In the genomic region with DNA sequence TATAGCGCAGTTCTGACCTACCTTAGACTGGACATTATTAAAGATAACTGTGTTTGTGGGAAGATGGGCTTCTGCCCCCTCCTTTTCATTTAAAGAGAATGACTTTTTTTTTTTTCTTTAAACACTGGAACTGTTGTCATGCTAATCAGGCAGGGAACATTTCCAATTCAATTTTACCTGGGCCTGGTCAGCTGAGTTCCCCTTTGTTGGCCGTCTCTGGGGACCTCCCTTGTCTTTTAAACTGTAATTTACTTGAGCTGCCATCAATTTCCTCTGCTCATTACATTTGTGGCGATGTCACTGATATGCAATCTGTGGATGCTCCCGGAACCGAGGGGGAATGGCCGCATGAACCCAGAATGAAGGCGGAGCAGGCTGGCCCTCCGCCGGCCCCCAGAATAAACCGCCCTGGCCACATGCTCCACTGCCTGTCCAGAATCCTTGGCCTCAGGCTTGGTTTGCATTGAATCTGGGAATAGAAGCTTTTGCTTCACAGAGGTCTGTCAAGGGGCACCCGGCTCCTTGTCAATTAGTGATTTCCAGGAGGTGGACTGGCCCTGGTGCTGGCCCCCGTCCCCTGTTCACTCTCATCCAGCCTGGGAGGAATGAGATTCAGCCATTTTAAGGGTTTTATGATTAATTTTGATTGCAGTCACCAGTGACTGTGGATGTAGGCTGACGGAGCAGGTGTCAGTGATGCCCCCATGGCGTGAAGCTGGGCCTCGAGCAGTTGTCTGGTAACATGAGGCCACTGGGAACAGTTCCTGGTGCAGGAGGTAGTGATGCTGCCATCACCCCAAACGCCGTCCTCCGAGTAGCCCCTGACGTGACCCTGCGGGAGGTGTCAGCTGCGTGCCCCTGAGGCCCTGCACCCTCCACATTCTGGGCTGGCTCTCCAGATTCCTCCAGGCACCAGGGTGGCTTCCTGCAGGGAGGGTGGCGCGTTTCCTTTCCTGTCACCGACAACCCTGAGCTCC, we compare ENCODE assay signal across 26 cellular contexts.
DNase-seq lines count a peak whose midpoint lies in the region; ATAC-seq, FAIRE-seq and TF ChIP-seq lines count a peak whose summit lies in the region.
"Had no signal": no experiment of that assay in that cellular context is flagged by ENCODE, and none has a peak within 500 bp of the region (broad histone marks: within the 10 kb centered on the region; RNA-seq: fewer than 3 reads in every experiment).

No MANE protein-coding gene starts in this region.

- DNase-seq in NCI-H2107 treated with DMSO at 0.1 percent for 48 hours (lab: John Stamatoyannopoulos, UW; ENCODE audit: unreplicated experiment) (peak; percentile 20), NCI-H2107 (lab: John Stamatoyannopoulos, UW) (no peak), NCI-H69 (lab: John Stamatoyannopoulos, UW) (peak; percentile 96), kidney (peak; percentile 48), upper lobe of right lung (peak; percentile 42), cardiac septum (ENCODE audit: low spot score) (no peak), right cardiac atrium (no peak)
- DNase-seq: 8988T; activated CD4-positive, alpha-beta T cell treated with anti-CD3 and anti-CD28 coated beads, Interleukin-2, amount 50 U/mL, for 48 hours; activated CD4-positive, CD25-positive, alpha-beta regulatory T cell treated with anti-CD3 and anti-CD28 coated beads, Interleukin-2, amount 50 U/mL, for 72 hours; activated T-cell treated with anti-CD3 and anti-CD28 coated beads, Interleukin-2, amount 50 U/mL, for 72 hours; central memory CD4-positive, alpha-beta T cell; DMS79; GDM1; NCI-H1930; PC-3; SK-N-SH; stimulated activated CD4-positive, alpha-beta T cell treated with anti-CD3 and anti-CD28 coated beads, Interleukin-4, amount 100 ng/mL, for 4 hours; T-helper 2 cell; trophoblast cell had no signal

- H3K4me1 Mint-ChIP-seq in stimulated activated memory B cell treated with anti-CD40 and anti-IgM and Interleukin-4, amounts not matched to agents 10 μg/mL and 1 μg/mL and 100 μg/mL, for 72 hours = no peaks in the 10 kb centered on the region
- H3K4me1 Mint-ChIP-seq: CD14-positive monocyte, IgD-negative memory B cell, mesothelial cell of epicardium had no signal

- ATAC-seq in upper lobe of right lung (no peak), right cardiac atrium (no peak)
- no peak for ATAC-seq in stimulated activated memory B cell treated with anti-CD40 and anti-IgM and Interleukin-4, amounts not matched to agents 10 μg/mL and 1 μg/mL and 100 μg/mL, for 72 hours
- ATAC-seq: activated T-cell treated with anti-CD3 and anti-CD28 coated beads, Interleukin-2, amount 50 U/mL, for 72 hours; PC-3 had no signal

- peaks cover 21% of the 10 kb centered on the region for H3K27me3 Mint-ChIP-seq in stimulated activated memory B cell treated with anti-CD40 and anti-IgM and Interleukin-4, amounts not matched to agents 10 μg/mL and 1 μg/mL and 100 μg/mL, for 72 hours
- H3K27me3 Mint-ChIP-seq: IgD-negative memory B cell had no signal

- H3K36me3 ChIP-seq in kidney (ENCODE audit: control insufficient read depth in 1 of 2, insufficient read depth in 2 of 2, low read length in 2 of 2) (no peaks in the 10 kb centered on the region), upper lobe of right lung (no peaks in the 10 kb centered on the region)
- H3K36me3 ChIP-seq: prostate gland had no signal

- no peak for FAIRE-seq in kidney (lab: Jason Lieb, UNC)
- FAIRE-seq: islet of Langerhans had no signal

- intact Hi-C loops in kidney (cut with DNase I) = no loop called here
- intact Hi-C loops in upper lobe of right lung (cut with DNase I) = no loop called here
- intact Hi-C loops in cardiac septum (cut with DNase I) = no loop called here
- intact Hi-C loops in right cardiac atrium (cut with DNase I) = no loop called here

- H3K9me3 Mint-ChIP-seq in stimulated activated memory B cell treated with anti-CD40 and anti-IgM and Interleukin-4, amounts not matched to agents 10 μg/mL and 1 μg/mL and 100 μg/mL, for 72 hours = no peaks in the 10 kb centered on the region
- H3K9me3 Mint-ChIP-seq: activated T-cell treated with anti-CD3 and anti-CD28 coated beads, Interleukin-2, amount 50 U/mL, for 72 hours; IgD-negative memory B cell; mesothelial cell of epicardium had no signal

- H3K27ac Mint-ChIP-seq in stimulated activated memory B cell treated with anti-CD40 and anti-IgM and Interleukin-4, amounts not matched to agents 10 μg/mL and 1 μg/mL and 100 μg/mL, for 72 hours = no peak overlapping the region
- H3K27ac Mint-ChIP-seq: activated T-cell treated with anti-CD3 and anti-CD28 coated beads, Interleukin-2, amount 50 U/mL, for 72 hours; CD14-positive monocyte; mesothelial cell of epicardium had no signal

- H3K4me3 ChIP-seq in kidney (ENCODE audit: low read length in 2 of 2) (no peak overlapping the region), upper lobe of right lung (no peak overlapping the region), right cardiac atrium (ENCODE audit: low read length) (no peak overlapping the region)
- H3K4me3 ChIP-seq: prostate gland had no signal

- H3K27ac ChIP-seq in kidney (ENCODE audit: low read depth in 2 of 2, low read length in 2 of 2) (no peak overlapping the region), upper lobe of right lung (no peak overlapping the region), right cardiac atrium (ENCODE audit: low read length) (no peak overlapping the region)
- H3K27ac ChIP-seq: prostate gland had no signal

- H3K27me3 ChIP-seq in upper lobe of right lung (no peaks in the 10 kb centered on the region), right cardiac atrium (ENCODE audit: control insufficient read depth, insufficient read depth) (no peaks in the 10 kb centered on the region)

- TF ChIP-seq CTCF in kidney (IDR thresholded peaks at IDR 0.05; ENCODE audit: borderline replicate concordance, extremely low read depth, insufficient read depth) (no peak), upper lobe of right lung (IDR thresholded peaks at IDR 0.05) (no peak)

- no peaks in the 10 kb centered on the region for H3K36me3 Mint-ChIP-seq in stimulated activated memory B cell treated with anti-CD40 and anti-IgM and Interleukin-4, amounts not matched to agents 10 μg/mL and 1 μg/mL and 100 μg/mL, for 72 hours
- H3K36me3 Mint-ChIP-seq: CD14-positive monocyte, mesothelial cell of epicardium had no signal

- H3K4me3 Mint-ChIP-seq in stimulated activated memory B cell treated with anti-CD40 and anti-IgM and Interleukin-4, amounts not matched to agents 10 μg/mL and 1 μg/mL and 100 μg/mL, for 72 hours = no peak overlapping the region
- H3K4me3 Mint-ChIP-seq: activated T-cell treated with anti-CD3 and anti-CD28 coated beads, Interleukin-2, amount 50 U/mL, for 72 hours; CD14-positive monocyte; IgD-negative memory B cell; mesothelial cell of epicardium had no signal

- H3K4me1 ChIP-seq in kidney (ENCODE audit: control insufficient read depth in 1 of 2, insufficient read depth in 1 of 2, low read depth in 1 of 2, low read length in 2 of 2) = no peaks in the 10 kb centered on the region
- H3K4me1 ChIP-seq in upper lobe of right lung = no peaks in the 10 kb centered on the region
- no peaks in the 10 kb centered on the region for H3K4me1 ChIP-seq in right cardiac atrium (ENCODE audit: control insufficient read depth, insufficient read depth, low read length)
- H3K4me1 ChIP-seq: prostate gland had no signal

- no peak overlapping the region for H3K9ac ChIP-seq in kidney (ENCODE audit: low read length in 2 of 2)
- H3K9ac ChIP-seq: SK-N-SH had no signal

- WGBS in right cardiac atrium = 67% methylated on average over 24 of the region's 24 CpGs

- H3K9me3 ChIP-seq in kidney (ENCODE audit: control insufficient read depth in 1 of 2, low read length in 2 of 2) (no peaks in the 10 kb centered on the region), upper lobe of right lung (no peaks in the 10 kb centered on the region), right cardiac atrium (ENCODE audit: control insufficient read depth, low read length) (no peaks in the 10 kb centered on the region)
- H3K9me3 ChIP-seq: prostate gland, SK-N-SH had no signal

Comparison
In these comparisons a context has a peak if more than half of its experiments do, and no peak if none do; other contexts are left out.
1. DNase-seq: peak in NCI-H2107 treated with DMSO at 0.1 percent for 48 hours (single experiment), NCI-H69 (single experiment), kidney (single experiment) and upper lobe of right lung (single experiment); none in NCI-H2107 (single experiment), cardiac septum (single experiment) and right cardiac atrium (0 of 3).